ENCODE assay signal across 24 cellular contexts in the genomic region with DNA sequence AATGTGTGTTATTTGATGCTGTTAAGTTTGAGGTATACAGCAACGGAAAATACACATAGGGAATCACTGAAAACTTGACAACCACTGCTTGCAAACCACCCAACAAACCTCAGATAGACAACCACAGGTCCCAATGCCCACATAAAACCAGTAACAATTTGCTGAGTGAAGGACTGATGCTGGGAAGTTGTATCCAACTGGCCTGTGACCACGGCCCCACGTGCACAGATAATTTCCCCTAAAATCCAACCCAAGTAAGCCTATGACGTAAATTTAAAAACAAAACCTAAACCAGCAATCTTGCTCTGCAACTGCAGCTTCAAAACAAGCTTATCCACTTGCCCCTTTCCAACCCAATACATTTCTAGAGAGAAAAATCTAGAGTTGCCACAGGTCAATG. TPM values are rescaled to one million over a fixed set of nuclear protein-coding genes. Genes with fewer than 3 reads are reported as not detected.
DNase-seq lines count a peak whose midpoint lies in the region; ATAC-seq and TF ChIP-seq lines count a peak whose summit lies in the region.
"Had no signal": no experiment of that assay in that cellular context is flagged by ENCODE, and none has a peak within 500 bp of the region (broad histone marks: within the 10 kb centered on the region; RNA-seq: fewer than 3 reads in every experiment).

No MANE protein-coding gene starts in this region.

- TF ChIP-seq POLR2A in NB4 (IDR thresholded peaks at IDR 0.05; ENCODE audit: extremely low read depth, insufficient read length), result no peak
- TF ChIP-seq POLR2A in spleen (IDR thresholded peaks at IDR 0.05), result no peak

- DNase-seq in activated naive CD8-positive, alpha-beta T cell treated with anti-CD3 and anti-CD28 coated beads for 36 hours, result no peak
- DNase-seq in NB4 (ENCODE audit: low read depth) (peak; percentile 30), lower lobe of right lung (no peak), spleen (no peak), hypothalamus (lab: John Stamatoyannopoulos, UW) (no peak), COLO829 (ENCODE audit: low spot score) (no peak)
- no peak for DNase-seq in stimulated activated CD4-positive, alpha-beta T cell treated with anti-CD3 and anti-CD28 coated beads, Interleukin-2, amount 100 ng/mL, for 24 hours
- DNase-seq: 8988T; activated CD4-positive, alpha-beta T cell treated with anti-CD3 and anti-CD28 coated beads for 36 hours; DMS79; endodermal cell; esophagus squamous epithelium; gastrocnemius medialis; GF-D8; mammary epithelial cell; NCI-H1092 treated with DMSO at 0.1 percent for 48 hours; NCI-H1930; stimulated activated CD4-positive, alpha-beta T cell treated with anti-CD3 and anti-CD28 coated beads, Interleukin-4, amount 100 ng/mL, for 24 hours; stimulated activated naive CD4-positive, alpha-beta T cell treated with Interleukin-2 at 50 U/mL for 16 hours; T-helper 17 cell had no signal

- no peaks in the 10 kb centered on the region for H3K36me3 Mint-ChIP-seq in activated naive CD8-positive, alpha-beta T cell
- H3K36me3 Mint-ChIP-seq in activated naive CD8-positive, alpha-beta T cell treated with anti-CD3 and anti-CD28 coated beads for 36 hours, result peaks cover 7% of the 10 kb centered on the region

- no peaks in the 10 kb centered on the region for H3K27me3 Mint-ChIP-seq in activated naive CD8-positive, alpha-beta T cell
- no peaks in the 10 kb centered on the region for H3K27me3 Mint-ChIP-seq in activated naive CD8-positive, alpha-beta T cell treated with anti-CD3 and anti-CD28 coated beads for 36 hours
- H3K27me3 Mint-ChIP-seq: activated CD4-positive, alpha-beta T cell treated with anti-CD3 and anti-CD28 coated beads for 36 hours had no signal

- 68 to 83% (median 77%) methylated on average over 4 of the region's 4 CpGs for WGBS in spleen, 5 donors

- no peak overlapping the region for H3K4me3 ChIP-seq in NB4 (ENCODE audit: low read depth, low read length)
- no peak overlapping the region for H3K4me3 ChIP-seq in lower lobe of right lung
- no peak overlapping the region for H3K4me3 ChIP-seq in spleen
- H3K4me3 ChIP-seq: coronary artery, esophagus squamous epithelium, gastrocnemius medialis, SK-N-MC, tibial nerve had no signal

- no peaks in the 10 kb centered on the region for H3K36me3 ChIP-seq in lower lobe of right lung
- no peaks in the 10 kb centered on the region for H3K36me3 ChIP-seq in spleen
- H3K36me3 ChIP-seq: esophagus squamous epithelium, gastrocnemius medialis, tibial nerve had no signal

- peak overlapping the region; percentile 51 for H3K27ac ChIP-seq in lower lobe of right lung
- H3K27ac ChIP-seq in spleen, result peak overlapping the region in 5 of 8 donors; percentile 54 to 79 (median 64)
- H3K27ac ChIP-seq: gastrocnemius medialis, SK-N-MC, tibial nerve had no signal

- H3K27me3 ChIP-seq in lower lobe of right lung (ENCODE audit: low read depth) (no peaks in the 10 kb centered on the region), spleen (replicated peaks in 1 of 7) (no peaks in the 10 kb centered on the region)
- H3K27me3 ChIP-seq: esophagus squamous epithelium, gastrocnemius medialis, tibial nerve had no signal

- H3K9me3 ChIP-seq in lower lobe of right lung (no peaks in the 10 kb centered on the region), spleen (no peaks in the 10 kb centered on the region)
- H3K9me3 ChIP-seq: esophagus squamous epithelium, gastrocnemius medialis, tibial nerve had no signal

- intact Hi-C loops in lower lobe of right lung (cut with DNase I) (no loop called here), spleen (cut with DNase I; ENCODE audit: low total_unique reads) (no loop called here)

- H3K9me3 Mint-ChIP-seq in activated naive CD8-positive, alpha-beta T cell (ENCODE audit: low read depth), result no peaks in the 10 kb centered on the region
- no peaks in the 10 kb centered on the region for H3K9me3 Mint-ChIP-seq in activated naive CD8-positive, alpha-beta T cell treated with anti-CD3 and anti-CD28 coated beads for 36 hours
- H3K9me3 Mint-ChIP-seq: endodermal cell had no signal

- peak overlapping the region; percentile 11 for H3K27ac Mint-ChIP-seq in activated naive CD8-positive, alpha-beta T cell
- no peak overlapping the region for H3K27ac Mint-ChIP-seq in activated naive CD8-positive, alpha-beta T cell treated with anti-CD3 and anti-CD28 coated beads for 36 hours
- H3K27ac Mint-ChIP-seq: activated CD4-positive, alpha-beta T cell treated with anti-CD3 and anti-CD28 coated beads for 36 hours; endodermal cell; T-helper 17 cell had no signal

- no peak overlapping the region for H3K4me3 Mint-ChIP-seq in activated naive CD8-positive, alpha-beta T cell
- H3K4me3 Mint-ChIP-seq in activated naive CD8-positive, alpha-beta T cell treated with anti-CD3 and anti-CD28 coated beads for 36 hours, result no peak overlapping the region
- H3K4me3 Mint-ChIP-seq: activated CD4-positive, alpha-beta T cell treated with anti-CD3 and anti-CD28 coated beads for 36 hours; endodermal cell; T-helper 17 cell had no signal

- peaks cover 41% of the 10 kb centered on the region for H3K4me1 Mint-ChIP-seq in activated naive CD8-positive, alpha-beta T cell (ENCODE audit: low read depth)
- H3K4me1 Mint-ChIP-seq in activated naive CD8-positive, alpha-beta T cell treated with anti-CD3 and anti-CD28 coated beads for 36 hours, result peaks cover 64% of the 10 kb centered on the region

- TF ChIP-seq CTCF in NB4 (IDR thresholded peaks at IDR 0.05; ENCODE audit: low read depth, low read length) (no peak), lower lobe of right lung (IDR thresholded peaks at IDR 0.05) (no peak), spleen (IDR thresholded peaks at IDR 0.05 in 8 of 11, conservative IDR thresholded peaks at IDR 0.05 in 3 of 11) (no peak)

- H3K4me1 ChIP-seq in lower lobe of right lung (peaks cover 39% of the 10 kb centered on the region), spleen (peaks cover 23 to 85% (median 62%) of the 10 kb centered on the region in 6 donors)

- ATAC-seq in lower lobe of right lung, result no peak
- ATAC-seq: activated CD4-positive, alpha-beta T cell treated with anti-CD3 and anti-CD28 coated beads for 36 hours; gastrocnemius medialis; T-helper 17 cell had no signal

RNA-seq across cellular contexts. Expression of a gene that starts 28.0 kb away (rescaled TPM):
- total RNA-seq in activated naive CD8-positive, alpha-beta T cell treated with anti-CD3 and anti-CD28 coated beads for 36 hours, result 10 to 100 TPM; 71.9 to 81.8 TPM
- total RNA-seq in lower lobe of right lung (71.3 TPM), spleen (10 to 100 TPM; 70.2 to 94.7 (median 83.9) TPM)
- 1 to 10 TPM; 8.4 to 9.8 (median 8.6) TPM for polyA plus RNA-seq in spleen
